8 cellular contexts compared by ENCODE assay signal in the genomic region with DNA sequence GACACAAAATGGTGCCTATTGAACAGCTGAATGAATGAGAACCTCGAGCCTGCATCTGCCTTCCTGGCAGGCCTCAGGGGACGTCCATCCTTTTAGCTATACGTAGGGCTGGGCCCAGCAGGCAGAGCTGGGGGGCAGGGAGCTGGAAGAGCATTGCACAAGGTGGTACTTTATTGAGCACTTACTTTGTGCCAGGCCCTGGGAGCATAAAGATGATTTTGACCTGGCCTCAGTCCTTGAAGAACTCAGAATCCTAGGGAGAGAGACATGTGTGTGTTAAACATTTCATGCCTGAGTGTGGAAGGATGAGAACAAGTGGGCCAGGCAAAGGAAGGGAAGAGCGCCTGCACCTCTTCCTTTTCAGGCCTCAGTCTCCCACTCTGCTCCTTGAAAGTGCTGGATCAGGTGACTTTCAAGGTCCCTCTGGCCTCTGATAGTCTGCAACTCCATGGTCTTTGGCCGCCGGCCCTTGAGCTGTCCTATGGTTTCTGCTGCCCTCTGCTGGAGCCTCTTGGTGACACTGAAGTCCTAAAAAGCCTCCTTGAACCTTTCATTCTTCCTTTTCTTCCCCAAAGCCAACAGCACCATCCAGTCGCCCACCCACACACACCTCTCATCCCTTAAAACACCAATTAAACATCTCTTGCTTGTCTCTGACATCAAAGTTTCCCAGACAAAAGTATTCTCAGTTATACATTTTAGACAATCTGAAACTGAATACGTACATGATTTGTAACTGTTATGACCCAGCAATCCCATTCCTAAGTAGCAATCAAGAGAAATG. TPM values are rescaled to one million over a fixed set of nuclear protein-coding genes. Genes with fewer than 3 reads are reported as not detected.
DNase-seq lines count a peak whose midpoint lies in the region; ATAC-seq and TF ChIP-seq lines count a peak whose summit lies in the region.

No MANE protein-coding gene starts in this region.

- H3K9me3 ChIP-seq in right cardiac atrium (ENCODE audit: control insufficient read depth, low read length), result no peaks in the 10 kb centered on the region

- WGBS in right cardiac atrium, result 39% methylated on average over 8 of the region's 8 CpGs

- ATAC-seq in right cardiac atrium (peak in 1 of 2 donors; percentile 27), sciatic nerve (peak; percentile 21), GM19397 (IDR thresholded peaks at IDR 0.05; ENCODE audit: unreplicated experiment) (no peak), GM19035 (IDR thresholded peaks at IDR 0.05; ENCODE audit: unreplicated experiment) (no peak)

- no peak overlapping the region for H3K27ac ChIP-seq in right cardiac atrium (ENCODE audit: low read length)

- peak; percentile 88 for TF ChIP-seq CTCF in GM12865 (IDR thresholded peaks at IDR 0.05; ENCODE audit: insufficient read depth, low read depth, low read length, missing control alignments)

- no peaks in the 10 kb centered on the region for H3K4me1 ChIP-seq in right cardiac atrium (ENCODE audit: control insufficient read depth, insufficient read depth, low read length)

- H3K27me3 ChIP-seq in right cardiac atrium (ENCODE audit: control insufficient read depth, insufficient read depth), result no peaks in the 10 kb centered on the region

- H3K4me3 ChIP-seq in GM12865 (ENCODE audit: low read depth, low read length) (no peak overlapping the region), right cardiac atrium (ENCODE audit: low read length) (no peak overlapping the region)

- intact Hi-C loops in right cardiac atrium (cut with DNase I) (loop anchor here in 2 of 4 donors (1.0 to 10.0 kb wide), 4 partner anchors 37 to 205 kb away; no protein-coding TSS in a partner anchor), sciatic nerve (cut with DNase I) (no loop called here)

- peak; percentile 81 for DNase-seq in GM12865 (ENCODE audit: low read depth)
- peak; percentile 63 to 93 (median 88) for DNase-seq in NCI-H1417 (lab: John Stamatoyannopoulos, UW)
- DNase-seq in SW 1271 (lab: John Stamatoyannopoulos, UW), result peak; percentile 43 to 44
- DNase-seq in amniotic epithelial cell (ENCODE audit: low read depth), result peak; percentile 73
- DNase-seq in right cardiac atrium, result peak; percentile 83 to 95 (median 87)
- DNase-seq in sciatic nerve (ENCODE audit: low spot score), result peak; percentile 92

RNA-seq across cellular contexts. Expression of a gene that starts 3.5 kb away (rescaled TPM):
- total RNA-seq in right cardiac atrium, result 10 to 100 TPM in 1 of 4 donors, 1 to 10 TPM in 3; 6.6 to 10.3 (median 8.5) TPM
- polyA plus RNA-seq in right cardiac atrium, result 6.9 TPM
- total RNA-seq in sciatic nerve, result 74.7 TPM

RNA-seq across cellular contexts. Expression of a gene that starts 29.3 kb away (rescaled TPM):
- total RNA-seq in right cardiac atrium (1 to 10 TPM; 1.3 to 4.2 (median 1.5) TPM), sciatic nerve (1.8 TPM)
- 1.1 TPM for polyA plus RNA-seq in right cardiac atrium

RNA-seq across cellular contexts. Expression of a gene that starts 30.4 kb away (rescaled TPM):
- total RNA-seq in right cardiac atrium (under 1 TPM in 1 of 4 donors, not detected in 3; 0.31 TPM), sciatic nerve (2.5 TPM)
- 0.18 TPM for polyA plus RNA-seq in right cardiac atrium

RNA-seq across cellular contexts. Expression of a gene that starts 31.1 kb away (rescaled TPM):
- total RNA-seq in right cardiac atrium (under 1 TPM; 0.03 to 0.06 (median 0.06) TPM), sciatic nerve (0.40 TPM)
- polyA plus RNA-seq in right cardiac atrium, result 0.07 TPM
